Comparison of ENCODE assay signal across 1 cellular context in genomic region chr19:45784096-45784495, GRCh38.
TF ChIP-seq lines count a peak whose summit lies in the region.

No MANE protein-coding gene starts in this region.

TF ChIP-seq in HCT116, 20 proteins besides CTCF, POLR2A, EP300 and RAD21 (continued from another document):
- TF ChIP-seq, protein P1, sequence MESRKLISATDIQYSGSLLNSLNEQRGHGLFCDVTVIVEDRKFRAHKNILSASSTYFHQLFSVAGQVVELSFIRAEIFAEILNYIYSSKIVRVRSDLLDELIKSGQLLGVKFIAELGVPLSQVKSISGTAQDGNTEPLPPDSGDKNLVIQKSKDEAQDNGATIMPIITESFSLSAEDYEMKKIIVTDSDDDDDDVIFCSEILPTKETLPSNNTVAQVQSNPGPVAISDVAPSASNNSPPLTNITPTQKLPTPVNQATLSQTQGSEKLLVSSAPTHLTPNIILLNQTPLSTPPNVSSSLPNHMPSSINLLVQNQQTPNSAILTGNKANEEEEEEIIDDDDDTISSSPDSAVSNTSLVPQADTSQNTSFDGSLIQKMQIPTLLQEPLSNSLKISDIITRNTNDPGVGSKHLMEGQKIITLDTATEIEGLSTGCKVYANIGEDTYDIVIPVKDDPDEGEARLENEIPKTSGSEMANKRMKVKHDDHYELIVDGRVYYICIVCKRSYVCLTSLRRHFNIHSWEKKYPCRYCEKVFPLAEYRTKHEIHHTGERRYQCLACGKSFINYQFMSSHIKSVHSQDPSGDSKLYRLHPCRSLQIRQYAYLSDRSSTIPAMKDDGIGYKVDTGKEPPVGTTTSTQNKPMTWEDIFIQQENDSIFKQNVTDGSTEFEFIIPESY (IDR thresholded peaks at IDR 0.05; ENCODE audit: extremely low read depth, insufficient replicate concordance, low read length), result no peak
TF ChIP-seq in HCT116: peak in this region for 0.
